ENCODE assay signal across 11 cellular contexts in genomic region chr2:45918816-45919655, GRCh38.
A peak's percentile ranks its signal among the peaks of the same experiment; 100 is the strongest.
DNase-seq lines count a peak whose midpoint lies in the region; ATAC-seq, FAIRE-seq and TF ChIP-seq lines count a peak whose summit lies in the region.
"Had no signal": no experiment of that assay in that cellular context is flagged by ENCODE, and none has a peak within 500 bp of the region (broad histone marks: within the 10 kb centered on the region; RNA-seq: fewer than 3 reads in every experiment).

No MANE protein-coding gene starts in this region.

- RAD21 ChIA-PET in GM12878 (lab: Charles Lee; ENCODE audit: unreplicated experiment): interaction anchor here (0.7 to 1.9 kb wide), 14 partner anchors 14 to 280 kb away, joined by 3 to 12 read pairs (median 4); no protein-coding TSS in a partner anchor

- in situ Hi-C loops in GM12878 (cut with MboI): no loop called here

- no peaks in the 10 kb centered on the region for H3K27me3 ChIP-seq in GM12878 (replicated peaks in 1 of 2; ENCODE audit: control insufficient read depth in 2 of 2, insufficient read depth in 2 of 2, low read length in 1 of 2)
- H3K27me3 ChIP-seq in small intestine (ENCODE audit: control insufficient read depth in 2 of 2, insufficient read depth in 2 of 2, low read length in 2 of 2): no peaks in the 10 kb centered on the region
- H3K27me3 ChIP-seq in CD8-positive, alpha-beta memory T cell (ENCODE audit: insufficient read depth, low read length, poor library complexity, severe bottlenecking): no peaks in the 10 kb centered on the region
- H3K27me3 ChIP-seq: cardiac muscle cell had no signal

- TF ChIP-seq POLR2A in GM12878 (IDR thresholded peaks at IDR 0.05; ENCODE audit: low read depth, low read length): no peak

- H3K9me3 ChIP-seq in KOPT-K1 (ENCODE audit: insufficient read depth, low read length, poor library complexity, severe bottlenecking): no peaks in the 10 kb centered on the region
- no peaks in the 10 kb centered on the region for H3K9me3 ChIP-seq in GM12878 (replicated peaks; ENCODE audit: control insufficient read depth, insufficient read depth, low read length)
- H3K9me3 ChIP-seq in small intestine (ENCODE audit: control insufficient read depth, low read depth): no peaks in the 10 kb centered on the region
- no peaks in the 10 kb centered on the region for H3K9me3 ChIP-seq in CD8-positive, alpha-beta memory T cell (ENCODE audit: low read length)
- H3K9me3 ChIP-seq: A549 had no signal

- H3K9ac ChIP-seq in GM12878 (ENCODE audit: control insufficient read depth, insufficient read depth, low read length): peak overlapping the region; percentile 5; the same call in 1 of the 2 replicates

- WGBS in GM12878 (ENCODE audit: insufficient coverage, insufficient replicate concordance, low lambda C conversion rate, missing lambda C conversion rate): 49% methylated on average over 9 of the region's 9 CpGs
- 38 to 57% (median 41%) methylated on average over 9 of the region's 9 CpGs for WGBS in small intestine, 3 donors

- no peak for TF ChIP-seq RAD21 in GM12878 (IDR thresholded peaks at IDR 0.05; ENCODE audit: insufficient read depth, low read depth, low read length)

- intact Hi-C loops in GM12878 (cut with micrococcal nuclease; ENCODE audit: unreplicated experiment): no loop called here

- no peaks in the 10 kb centered on the region; the same call in none of the 2 replicates for H3K79me2 ChIP-seq in GM12878 (ENCODE audit: control insufficient read depth, insufficient read depth, low read length)

- H3K4me3 Mint-ChIP-seq in CD8-positive, alpha-beta memory T cell: no peak overlapping the region

- peak; percentile 46 for ATAC-seq in GM12878
- ATAC-seq: A549 had no signal

- peaks cover 0 to 4% (median 0%) of the 10 kb centered on the region in 3 donors for H3K36me3 Mint-ChIP-seq in CD8-positive, alpha-beta memory T cell

- no peaks in the 10 kb centered on the region for H4K20me1 ChIP-seq in GM12878 (ENCODE audit: control insufficient read depth, insufficient read depth)

- H3K9me3 Mint-ChIP-seq in CD8-positive, alpha-beta memory T cell: no peaks in the 10 kb centered on the region

- no TSS peak for BruUV-seq in GM12878 (replicated peaks; lab: Mats Ljungman, UMichigan)

- H3K4me3 ChIP-seq in GM12878: no peak overlapping the region
- H3K4me3 ChIP-seq in small intestine (ENCODE audit: low read depth in 1 of 2, low read length in 2 of 2): no peak overlapping the region
- no peak overlapping the region for H3K4me3 ChIP-seq in CD8-positive, alpha-beta memory T cell (ENCODE audit: low read length)
- H3K4me3 ChIP-seq: A549, cardiac muscle cell had no signal

- H3K27me3 Mint-ChIP-seq in CD8-positive, alpha-beta memory T cell: no peaks in the 10 kb centered on the region

- POLR2A ChIA-PET in GM12878 (lab: Charles Lee): interaction anchor here (0.6 to 2.2 kb wide), 11 partner anchors 8 to 618 kb away, joined by 3 to 8 read pairs (median 4); no protein-coding TSS in a partner anchor
- POLR2A ChIA-PET in CD8-positive, alpha-beta memory T cell (lab: Charles Lee): no interaction called here

- peak overlapping the region; percentile 47 for H2AFZ ChIP-seq in GM12878 (ENCODE audit: control insufficient read depth, low read depth, low read length)

- H3K27ac Mint-ChIP-seq in CD8-positive, alpha-beta memory T cell: no peak overlapping the region

- H3K4me1 ChIP-seq in GM12878 (ENCODE audit: control insufficient read depth, insufficient read depth, low read length) (peaks cover 22% of the 10 kb centered on the region), small intestine (ENCODE audit: control insufficient read depth in 2 of 2, insufficient read depth in 1 of 2, low read depth in 1 of 2, low read length in 1 of 2) (peaks cover 2 to 8% of the 10 kb centered on the region in 2 donors)
- no peaks in the 10 kb centered on the region for H3K4me1 ChIP-seq in CD8-positive, alpha-beta memory T cell (ENCODE audit: insufficient read depth, low read length)
- H3K4me1 ChIP-seq: A549 had no signal

- TF ChIP-seq EP300 in GM12878 (IDR thresholded peaks at IDR 0.05; ENCODE audit: borderline replicate concordance in 1 of 2, control insufficient read depth in 1 of 2, low read depth in 2 of 2, low read length in 2 of 2): no peak

- H3K4me2 ChIP-seq in GM12878 (ENCODE audit: control insufficient read depth, insufficient read depth): peak overlapping the region; percentile 51
- H3K4me2 ChIP-seq: A549 had no signal

- no peak for FAIRE-seq in GM12878 (lab: Jason Lieb, UNC)
- FAIRE-seq in small intestine (lab: Jason Lieb, UNC): no peak
- FAIRE-seq: A549 had no signal

- H3K27ac ChIP-seq in KOPT-K1 (ENCODE audit: low read depth, low read length, poor library complexity, severe bottlenecking): peak overlapping the region; percentile 64
- peak overlapping the region; percentile 69 for H3K27ac ChIP-seq in GM12878 (ENCODE audit: control insufficient read depth, insufficient read depth)
- no peak overlapping the region for H3K27ac ChIP-seq in small intestine (ENCODE audit: low read depth in 1 of 2, low read length in 1 of 2)
- no peak overlapping the region for H3K27ac ChIP-seq in CD8-positive, alpha-beta memory T cell (ENCODE audit: low read depth, low read length)
- H3K27ac ChIP-seq: A549, cardiac muscle cell had no signal

- H3K4me1 Mint-ChIP-seq in CD8-positive, alpha-beta memory T cell: peaks cover 0 to 3% (median 2%) of the 10 kb centered on the region in 3 donors

- CTCF ChIA-PET in GM12878 (lab: Yijun Ruan, JAX): interaction anchor here (0.5 to 1.2 kb wide), 8 partner anchors 9 to 311 kb away, joined by 3 to 5 read pairs (median 3); no protein-coding TSS in a partner anchor
- CTCF ChIA-PET in CD8-positive, alpha-beta memory T cell (lab: Charles Lee): no interaction called here

- SMC1A ChIA-PET in GM12878 (lab: Charles Lee; ENCODE audit: uncharacterized antibody, unreplicated experiment): interaction anchor here (0.8 to 1.9 kb wide), 15 partner anchors 10 to 275 kb away, joined by 3 to 11 read pairs (median 6); no protein-coding TSS in a partner anchor

- no peak for TF ChIP-seq CTCF in GM12878 (IDR thresholded peaks at IDR 0.05 in 2 of 3, conservative IDR thresholded peaks at IDR 0.05 in 1 of 3; ENCODE audit: control insufficient read depth in 2 of 3, extremely low read depth in 1 of 3, insufficient read depth in 1 of 3, low read depth in 3 of 3, low read length in 3 of 3)

- H3K36me3 ChIP-seq in KOPT-K1 (ENCODE audit: insufficient read depth, low read length) (no peaks in the 10 kb centered on the region), GM12878 (ENCODE audit: control insufficient read depth in 2 of 2, insufficient read depth in 2 of 2, low read length in 1 of 2) (no peaks in the 10 kb centered on the region), small intestine (ENCODE audit: control insufficient read depth in 2 of 2, insufficient read depth in 2 of 2, low read length in 2 of 2) (no peaks in the 10 kb centered on the region)
- no peaks in the 10 kb centered on the region for H3K36me3 ChIP-seq in CD8-positive, alpha-beta memory T cell (ENCODE audit: insufficient read depth, low read length)
- H3K36me3 ChIP-seq: cardiac muscle cell had no signal

- DNase-seq in NCI-H345 (lab: John Stamatoyannopoulos, UW) (peak; percentile 48), NCI-H345 treated with DMSO at 0.1 percent for 48 hours (lab: John Stamatoyannopoulos, UW; ENCODE audit: unreplicated experiment) (no peak), GM12878 (ENCODE audit: low read depth, low spot score) (no peak), small intestine (peak; percentile 29), SKM-1 treated with dmso at 0.1 percent for 144 hours (lab: John Stamatoyannopoulos, UW; ENCODE audit: unreplicated experiment) (no peak), putamen (ENCODE audit: low spot score) (no peak)
- DNase-seq in CD8-positive, alpha-beta memory T cell: no peak
- DNase-seq: H7 had no signal

TF ChIP-seq in GM12878, 131 proteins besides CTCF, POLR2A, EP300 and RAD21 (continues in another document):
- TF ChIP-seq SRF (IDR thresholded peaks at IDR 0.05; ENCODE audit: low read depth in 2 of 2, low read length in 2 of 2) (no peak), IRF3 (IDR thresholded peaks at IDR 0.05) (no peak), LARP7 (IDR thresholded peaks at IDR 0.05) (no peak), SMAD5 (IDR thresholded peaks at IDR 0.05; ENCODE audit: low read depth) (no peak), ZBED1 (IDR thresholded peaks at IDR 0.05; ENCODE audit: borderline replicate concordance) (no peak), KAT2A (conservative IDR thresholded peaks at IDR 0.05; ENCODE audit: control insufficient read depth, low read depth, low read length) (no peak), RFX5 (IDR thresholded peaks at IDR 0.05; ENCODE audit: low read depth, low read length) (no peak), KDM1A (IDR thresholded peaks at IDR 0.05; ENCODE audit: borderline replicate concordance) (no peak), FOXM1 (IDR thresholded peaks at IDR 0.05; ENCODE audit: low read depth, low read length) (no peak), CBX5 (IDR thresholded peaks at IDR 0.05; ENCODE audit: low read depth) (no peak), NR2F1 (conservative IDR thresholded peaks at IDR 0.05) (peak; percentile 61; the same call in 1 of the 2 replicates), POLR2AphosphoS5 (IDR thresholded peaks at IDR 0.05; ENCODE audit: low read length) (0 out of 2 replicates have a peak, but pooled peaks have one; percentile 11), RUNX3 (IDR thresholded peaks at IDR 0.05; ENCODE audit: low read length) (peak; percentile 83), TCF7 (IDR thresholded peaks at IDR 0.05; ENCODE audit: borderline replicate concordance) (no peak), BACH1 (IDR thresholded peaks at IDR 0.05; ENCODE audit: borderline replicate concordance) (no peak), RBBP5 (conservative IDR thresholded peaks at IDR 0.05) (no peak), MEF2B (IDR thresholded peaks at IDR 0.05; ENCODE audit: partially characterized antibody, poor library complexity, severe bottlenecking) (no peak), NR2C1 (IDR thresholded peaks at IDR 0.05) (no peak), IKZF1 (conservative IDR thresholded peaks at IDR 0.05) (peak; percentile 63), RCOR1 (conservative IDR thresholded peaks at IDR 0.05; ENCODE audit: low read depth, low read length) (no peak), DPF2 (IDR thresholded peaks at IDR 0.05) (no peak), SMC3 (IDR thresholded peaks at IDR 0.05; ENCODE audit: borderline replicate concordance, low read length) (no peak), SUZ12 (IDR thresholded peaks at IDR 0.05; ENCODE audit: unreplicated experiment) (no peak)

Comparison
In these comparisons a context has a peak if more than half of its experiments do, and no peak if none do; other contexts are left out.
1. DNase-seq: peak in NCI-H345 (single experiment) and small intestine (single experiment); none in NCI-H345 treated with DMSO at 0.1 percent for 48 hours (single experiment), GM12878 (single experiment), SKM-1 treated with dmso at 0.1 percent for 144 hours (single experiment), CD8-positive, alpha-beta memory T cell (0 of 5) and putamen (single experiment).
2. H3K27ac ChIP-seq: peak in KOPT-K1 (single experiment) and GM12878 (single experiment); none in small intestine (0 of 2) and CD8-positive, alpha-beta memory T cell (single experiment).